Comparison of ENCODE assay signal across 10 cellular contexts in genomic region chr10:17232276-17232987, GRCh38. TPM values are rescaled to one million over a fixed set of nuclear protein-coding genes. Genes with fewer than 3 reads are reported as not detected.
A peak's percentile ranks its signal among the peaks of the same experiment; 100 is the strongest.
DNase-seq lines count a peak whose midpoint lies in the region; TF ChIP-seq lines count a peak whose summit lies in the region.
"Had no signal": no experiment of that assay in that cellular context is flagged by ENCODE, and none has a peak within 500 bp of the region (broad histone marks: within the 10 kb centered on the region; RNA-seq: fewer than 3 reads in every experiment).

No MANE protein-coding gene starts in this region.

- TF ChIP-seq CTCF in RWPE1 (conservative IDR thresholded peaks at IDR 0.05; ENCODE audit: low read depth): no peak
- TF ChIP-seq CTCF in fibroblast of lung (conservative IDR thresholded peaks at IDR 0.05 in 1 of 2, IDR thresholded peaks at IDR 0.05 in 1 of 2; ENCODE audit: low read depth in 1 of 2, low read length in 2 of 2): no peak

- H3K4me3 Mint-ChIP-seq in activated CD4-positive, alpha-beta T cell treated with anti-CD3 and anti-CD28 coated beads, Interleukin-2, amount 10 ng/mL, durations not matched to agents 24 days and 14 days: peak overlapping the region; percentile 96

- DNase-seq in activated CD4-positive, alpha-beta T cell treated with anti-CD3 and anti-CD28 coated beads, Interleukin-2, amount 10 ng/mL, durations not matched to agents 24 days and 14 days: peak; percentile 68
- DNase-seq in activated CD4-positive, alpha-beta T cell treated with anti-CD3 and anti-CD28 coated beads for 48 hours: no peak
- DNase-seq in RWPE1 (ENCODE audit: low spot score): no peak
- DNase-seq in fibroblast of lung (ENCODE audit: low read depth in 2 of 2): no peak
- no peak for DNase-seq in cortex of kidney (lab: John Stamatoyannopoulos, UW)
- DNase-seq in HT-29 (ENCODE audit: low spot score): no peak
- no peak for DNase-seq in HCEC 1CT
- DNase-seq: ACHN, PC-9 had no signal

- peaks cover 46% of the 10 kb centered on the region for H3K4me1 Mint-ChIP-seq in activated CD4-positive, alpha-beta T cell treated with anti-CD3 and anti-CD28 coated beads, Interleukin-2, amount 10 ng/mL, durations not matched to agents 24 days and 14 days

- peak overlapping the region; percentile 53 for H3K27ac Mint-ChIP-seq in activated CD4-positive, alpha-beta T cell treated with anti-CD3 and anti-CD28 coated beads, Interleukin-2, amount 10 ng/mL, durations not matched to agents 24 days and 14 days

- POLR2A ChIA-PET in RWPE1 (lab: Yijun Ruan, JAX; ENCODE audit: low non-redundant PET): no interaction called here

- H3K9me3 Mint-ChIP-seq in activated CD4-positive, alpha-beta T cell treated with anti-CD3 and anti-CD28 coated beads, Interleukin-2, amount 10 ng/mL, durations not matched to agents 24 days and 14 days: no peaks in the 10 kb centered on the region

- H3K4me1 ChIP-seq in fibroblast of lung (ENCODE audit: control insufficient read depth, extremely low read depth, insufficient read depth, low read length) (peaks cover 13% of the 10 kb centered on the region), stomach smooth muscle (ENCODE audit: control insufficient read depth, insufficient read depth, low read length) (peaks cover 14% of the 10 kb centered on the region)

- CTCF ChIA-PET in RWPE1 (lab: Yijun Ruan, JAX): interaction anchor here (1.1 kb wide), 1 partner anchor 10 kb away, joined by 3 read pairs; no protein-coding TSS in a partner anchor

- H3K9me3 ChIP-seq in fibroblast of lung (ENCODE audit: control insufficient read depth, insufficient read depth, low read depth, low read length) (no peaks in the 10 kb centered on the region), stomach smooth muscle (ENCODE audit: control insufficient read depth in 2 of 2, low read length in 2 of 2) (no peaks in the 10 kb centered on the region)

- H3K27ac ChIP-seq in RWPE1: peak overlapping the region; percentile 74
- peak overlapping the region; percentile 91 for H3K27ac ChIP-seq in fibroblast of lung (ENCODE audit: insufficient read depth, low read length)
- H3K27ac ChIP-seq in stomach smooth muscle (ENCODE audit: low read length): no peak overlapping the region
- H3K27ac ChIP-seq: PC-9 had no signal

- H3K9ac ChIP-seq in fibroblast of lung (ENCODE audit: insufficient read depth, low read length): peak overlapping the region; percentile 46
- peak overlapping the region in 1 of 2 donors; percentile 35 for H3K9ac ChIP-seq in stomach smooth muscle (ENCODE audit: low read length in 2 of 2)

- no peaks in the 10 kb centered on the region for H3K27me3 Mint-ChIP-seq in activated CD4-positive, alpha-beta T cell treated with anti-CD3 and anti-CD28 coated beads, Interleukin-2, amount 10 ng/mL, durations not matched to agents 24 days and 14 days

- peaks cover 30% of the 10 kb centered on the region for H3K36me3 ChIP-seq in fibroblast of lung (ENCODE audit: control insufficient read depth, insufficient read depth, low read length)
- H3K36me3 ChIP-seq in stomach smooth muscle (ENCODE audit: control insufficient read depth in 2 of 2, insufficient read depth in 2 of 2, low read length in 2 of 2): peaks cover 34 to 38% of the 10 kb centered on the region in 2 donors

- peaks cover 61% of the 10 kb centered on the region for H3K36me3 Mint-ChIP-seq in activated CD4-positive, alpha-beta T cell treated with anti-CD3 and anti-CD28 coated beads, Interleukin-2, amount 10 ng/mL, durations not matched to agents 24 days and 14 days (ENCODE audit: low read depth)

- intact Hi-C loops in activated CD4-positive, alpha-beta T cell treated with anti-CD3 and anti-CD28 coated beads, Interleukin-2, amount 10 ng/mL, durations not matched to agents 24 days and 14 days (cut with micrococcal nuclease): loop anchor here (1.0 to 10.0 kb wide), 8 partner anchors 16 to 798 kb away; partner anchors contain the start of genes PTER and TRDMT1

- H3K27me3 ChIP-seq in fibroblast of lung (ENCODE audit: control insufficient read depth, insufficient read depth, low read length): no peaks in the 10 kb centered on the region
- peaks cover 0 to 3% of the 10 kb centered on the region in 2 donors for H3K27me3 ChIP-seq in stomach smooth muscle (ENCODE audit: control insufficient read depth in 1 of 2, insufficient read depth in 2 of 2, low read length in 2 of 2)

- H3K79me2 ChIP-seq in fibroblast of lung (ENCODE audit: control insufficient read depth, insufficient read depth, low read length): peaks cover 63% of the 10 kb centered on the region

- H3K4me2 ChIP-seq in fibroblast of lung (ENCODE audit: extremely low read depth, insufficient read depth, low read length): peak overlapping the region; percentile 92

- peak overlapping the region; percentile 64 to 100 (median 90) for H3K4me3 ChIP-seq in fibroblast of lung (replicated peaks in 1 of 4; ENCODE audit: control extremely low read depth in 1 of 4, insufficient read depth in 1 of 4, low read depth in 3 of 4, low read length in 4 of 4)
- peak overlapping the region; percentile 0 to 85 for H3K4me3 ChIP-seq in stomach smooth muscle (ENCODE audit: low read length in 2 of 2)
- H3K4me3 ChIP-seq: PC-9 had no signal

- H2AFZ ChIP-seq in fibroblast of lung (ENCODE audit: low read length): no peak overlapping the region
- H2AFZ ChIP-seq: PC-9 had no signal

- peaks cover 23% of the 10 kb centered on the region for H4K20me1 ChIP-seq in fibroblast of lung (ENCODE audit: control insufficient read depth, extremely low read depth, insufficient read depth, low read length)

RNA-seq across cellular contexts. Expression of gene VIM, which starts 4.4 kb away (rescaled TPM):
- total RNA-seq in activated CD4-positive, alpha-beta T cell treated with anti-CD3 and anti-CD28 coated beads, Interleukin-2, amount 10 ng/mL, durations not matched to agents 24 days and 14 days: 178 and 182 TPM in 2 replicates
- total RNA-seq in fibroblast of lung: 4,550 and 7,192 TPM in 2 replicates
- 4,882 and 6,609 TPM in 2 replicates for polyA plus RNA-seq in fibroblast of lung
- 5,279 and 8,158 TPM in 2 replicates for polyA plus RNA-seq in fibroblast of lung (2012)
- polyA minus RNA-seq in fibroblast of lung (ENCODE audit: low replicate concordance): 3,855 and 6,261 TPM in 2 replicates
- total RNA-seq in HT-29 (2014; rRNA removed; shearing (Covaris generic)): 0.08 TPM in 1 of 2 replicates, not detected in the other

RNA-seq across cellular contexts. Expression of gene TRDMT1, which starts 31.0 kb away (rescaled TPM):
- 3.9 and 5.6 TPM in 2 replicates for total RNA-seq in activated CD4-positive, alpha-beta T cell treated with anti-CD3 and anti-CD28 coated beads, Interleukin-2, amount 10 ng/mL, durations not matched to agents 24 days and 14 days
- total RNA-seq in fibroblast of lung: 4.4 and 5.8 TPM in 2 replicates
- 6.0 and 7.0 TPM in 2 replicates for polyA plus RNA-seq in fibroblast of lung
- 4.3 and 4.5 TPM in 2 replicates for polyA plus RNA-seq in fibroblast of lung (2012)
- polyA minus RNA-seq in fibroblast of lung (ENCODE audit: low replicate concordance): 0.79 and 2.6 TPM in 2 replicates
- total RNA-seq in HT-29 (2014; rRNA removed; shearing (Covaris generic)): 1.3 and 3.2 TPM in 2 replicates

Comparison
In these comparisons a context has a peak if more than half of its experiments do, and no peak if none do; other contexts are left out.
1. RNA of gene VIM, which starts 4.4 kb away (total RNA-seq): 4,550 to 7,192 TPM in fibroblast of lung and 178 to 182 TPM in activated CD4-positive, alpha-beta T cell treated with anti-CD3 and anti-CD28 coated beads, Interleukin-2, amount 10 ng/mL, durations not matched to agents 24 days and 14 days; 0.08 TPM in HT-29; every median in the first group is over 100 times any median in the second.